In the genomic region with DNA sequence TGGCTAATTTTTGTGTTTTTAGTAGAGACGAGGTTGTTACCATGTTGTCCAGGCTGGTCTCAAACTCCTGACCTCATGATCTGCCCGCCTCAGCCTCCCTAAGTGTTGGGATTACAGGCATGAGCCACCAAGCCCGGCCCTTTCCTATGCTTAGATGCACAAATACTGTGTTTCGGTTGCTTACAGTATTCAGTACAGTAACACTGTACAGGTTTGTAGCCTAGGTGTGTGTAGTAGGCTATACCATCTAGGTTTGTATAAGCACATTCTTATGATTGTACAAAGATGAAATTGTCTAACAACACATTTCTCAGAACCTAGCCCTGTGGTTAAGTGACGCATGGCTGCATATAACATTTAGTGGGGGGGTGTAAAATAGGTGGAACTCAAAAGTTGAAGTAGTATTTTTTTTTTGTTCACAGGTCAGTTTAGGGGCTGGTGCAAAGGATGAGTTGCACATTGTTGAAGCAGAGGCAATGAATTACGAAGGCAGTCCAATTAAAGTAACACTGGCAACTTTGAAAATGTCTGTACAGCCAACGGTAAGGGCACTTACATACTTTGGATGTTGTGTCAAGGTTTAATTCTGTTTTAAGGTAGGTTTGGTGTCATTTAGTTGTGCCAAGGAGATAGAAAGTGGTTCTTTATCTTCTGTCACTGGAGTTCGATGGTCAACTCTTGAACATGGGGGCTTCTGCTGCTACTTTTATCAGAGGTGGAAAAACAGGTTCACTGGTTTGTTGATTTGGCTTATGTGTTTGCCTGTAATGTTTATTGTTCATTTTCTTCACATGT, we compare ENCODE assay signal across 10 cellular contexts. TPM values are rescaled to one million over a fixed set of nuclear protein-coding genes. Genes with fewer than 3 reads are reported as not detected.
DNase-seq lines count a peak whose midpoint lies in the region; ATAC-seq and TF ChIP-seq lines count a peak whose summit lies in the region.
"Had no signal": no experiment of that assay in that cellular context is flagged by ENCODE, and none has a peak within 500 bp of the region (broad histone marks: within the 10 kb centered on the region; RNA-seq: fewer than 3 reads in every experiment).

No MANE protein-coding gene starts in this region.

- H3K27me3 Mint-ChIP-seq in activated naive CD4-positive, alpha-beta T cell treated with anti-CD3 and anti-CD28 coated beads, Interleukin-2, amount 10 ng/mL, durations not matched to agents 7 days and 5 days: peaks cover 5% of the 10 kb centered on the region

- TF ChIP-seq CTCF in RWPE2 (IDR thresholded peaks at IDR 0.05; ENCODE audit: poor library complexity, severe bottlenecking) (no peak), fibroblast of mammary gland (conservative IDR thresholded peaks at IDR 0.05; ENCODE audit: control insufficient read depth, insufficient read depth, low read depth, low read length) (no peak), vagina (IDR thresholded peaks at IDR 0.05) (no peak)

- TF ChIP-seq POLR2A in vagina (IDR thresholded peaks at IDR 0.05): no peak

- peaks cover 61% of the 10 kb centered on the region for H3K36me3 Mint-ChIP-seq in activated naive CD4-positive, alpha-beta T cell treated with anti-CD3 and anti-CD28 coated beads, Interleukin-2, amount 10 ng/mL, durations not matched to agents 7 days and 5 days
- H3K36me3 Mint-ChIP-seq in stimulated activated effector memory CD8-positive, alpha-beta T cell treated with anti-CD3 and anti-CD28 coated beads, Interleukin-12 subunit alpha, Interleukin-12 subunit beta, amount 100 ng/mL, for 72 hours: peaks cover 95% of the 10 kb centered on the region

- peaks cover 34% of the 10 kb centered on the region for H3K4me1 ChIP-seq in RWPE2 (ENCODE audit: insufficient read depth, poor library complexity, severe bottlenecking)
- peaks cover 58% of the 10 kb centered on the region for H3K4me1 ChIP-seq in vagina

- no peaks in the 10 kb centered on the region for H3K9me3 ChIP-seq in RWPE2 (ENCODE audit: severe bottlenecking)
- H3K9me3 ChIP-seq in vagina: no peaks in the 10 kb centered on the region

- no peaks in the 10 kb centered on the region for H3K9me3 Mint-ChIP-seq in activated naive CD4-positive, alpha-beta T cell treated with anti-CD3 and anti-CD28 coated beads, Interleukin-2, amount 10 ng/mL, durations not matched to agents 7 days and 5 days
- no peaks in the 10 kb centered on the region for H3K9me3 Mint-ChIP-seq in stimulated activated effector memory CD8-positive, alpha-beta T cell treated with anti-CD3 and anti-CD28 coated beads, Interleukin-12 subunit alpha, Interleukin-12 subunit beta, amount 100 ng/mL, for 72 hours

- peak overlapping the region; percentile 69 for H3K4me3 ChIP-seq in RWPE2 (ENCODE audit: severe bottlenecking)
- peak overlapping the region; percentile 81 for H3K4me3 ChIP-seq in fibroblast of mammary gland (ENCODE audit: control insufficient read depth, low read depth, low read length)
- peak overlapping the region in 1 of 2 donors; percentile 93 for H3K4me3 ChIP-seq in vagina

- CTCF ChIA-PET in activated naive CD4-positive, alpha-beta T cell treated with anti-CD3 and anti-CD28 coated beads, Interleukin-2, amount 10 ng/mL, durations not matched to agents 7 days and 5 days (lab: Charles Lee): no interaction called here

- H3K36me3 ChIP-seq in RWPE2 (ENCODE audit: low read depth): peaks cover 79% of the 10 kb centered on the region
- peaks cover 7 to 37% of the 10 kb centered on the region in 2 donors for H3K36me3 ChIP-seq in vagina

- H3K27ac ChIP-seq in RWPE2 (ENCODE audit: poor library complexity, severe bottlenecking): no peak overlapping the region
- H3K27ac ChIP-seq in vagina: no peak overlapping the region

- no peak for ATAC-seq in RWPE2 (ENCODE audit: low read depth)
- ATAC-seq in stimulated activated effector memory CD8-positive, alpha-beta T cell treated with anti-CD3 and anti-CD28 coated beads, Interleukin-12 subunit alpha, Interleukin-12 subunit beta, amount 100 ng/mL, for 72 hours: peak; percentile 48
- no peak for ATAC-seq in GM19463 (IDR thresholded peaks at IDR 0.05; ENCODE audit: unreplicated experiment)

- H3K27me3 ChIP-seq in RWPE2 (ENCODE audit: insufficient read depth, poor library complexity, severe bottlenecking) (no peaks in the 10 kb centered on the region), vagina (no peaks in the 10 kb centered on the region)

- H3K4me1 Mint-ChIP-seq in activated naive CD4-positive, alpha-beta T cell treated with anti-CD3 and anti-CD28 coated beads, Interleukin-2, amount 10 ng/mL, durations not matched to agents 7 days and 5 days: peaks cover 66% of the 10 kb centered on the region
- H3K4me1 Mint-ChIP-seq in stimulated activated effector memory CD8-positive, alpha-beta T cell treated with anti-CD3 and anti-CD28 coated beads, Interleukin-12 subunit alpha, Interleukin-12 subunit beta, amount 100 ng/mL, for 72 hours: peaks cover 78% of the 10 kb centered on the region

- H3K27ac Mint-ChIP-seq in activated naive CD4-positive, alpha-beta T cell treated with anti-CD3 and anti-CD28 coated beads, Interleukin-2, amount 10 ng/mL, durations not matched to agents 7 days and 5 days: no peak overlapping the region
- peak overlapping the region; percentile 99 for H3K27ac Mint-ChIP-seq in stimulated activated effector memory CD8-positive, alpha-beta T cell treated with anti-CD3 and anti-CD28 coated beads, Interleukin-12 subunit alpha, Interleukin-12 subunit beta, amount 100 ng/mL, for 72 hours

- intact Hi-C loops in vagina (cut with DNase I): no loop called here

- DNase-seq in activated naive CD4-positive, alpha-beta T cell treated with anti-CD3 and anti-CD28 coated beads, Interleukin-2, amount 10 ng/mL, durations not matched to agents 7 days and 5 days: no peak
- DNase-seq in activated naive CD4-positive, alpha-beta T cell (lab: John Stamatoyannopoulos, UW): no peak
- DNase-seq in RWPE2 (ENCODE audit: low spot score): no peak
- peak; percentile 21 for DNase-seq in fibroblast of mammary gland (ENCODE audit: low read depth)
- DNase-seq in stimulated activated effector memory CD8-positive, alpha-beta T cell treated with anti-CD3 and anti-CD28 coated beads, Interleukin-12 subunit alpha, Interleukin-12 subunit beta, amount 100 ng/mL, for 72 hours (ENCODE audit: low spot score in 2 of 2): no peak
- DNase-seq in DMS53 treated with DMSO at 0.1 percent for 48 hours (lab: John Stamatoyannopoulos, UW; ENCODE audit: unreplicated experiment): no peak
- DNase-seq in vagina (ENCODE audit: extremely low spot score in 2 of 2): no peak
- DNase-seq: islet precursor cell, NCI-H1930 had no signal

- H3K4me3 Mint-ChIP-seq in activated naive CD4-positive, alpha-beta T cell treated with anti-CD3 and anti-CD28 coated beads, Interleukin-2, amount 10 ng/mL, durations not matched to agents 7 days and 5 days: peak overlapping the region; percentile 95
- peak overlapping the region; percentile 89 for H3K4me3 Mint-ChIP-seq in stimulated activated effector memory CD8-positive, alpha-beta T cell treated with anti-CD3 and anti-CD28 coated beads, Interleukin-12 subunit alpha, Interleukin-12 subunit beta, amount 100 ng/mL, for 72 hours

RNA-seq across cellular contexts. Expression of gene NPM1, which starts 3.4 kb away (rescaled TPM):
- total RNA-seq in vagina: 526 TPM

RNA-seq across cellular contexts. Expression of gene FGF18, which starts 28.4 kb away (rescaled TPM):
- total RNA-seq in vagina: 1.7 TPM
